Comparison of ENCODE assay signal across 34 cellular contexts in genomic region chr9:76333319-76333880, GRCh38.
"Had no signal": no experiment of that assay in that cellular context is flagged by ENCODE, and none has a peak within 500 bp of the region (broad histone marks: within the 10 kb centered on the region; RNA-seq: fewer than 3 reads in every experiment).

No MANE protein-coding gene starts in this region.

- FAIRE-seq: endometrium, islet of Langerhans had no signal

- DNase-seq: dermis blood vessel endothelial cell; effector memory CD4-positive, alpha-beta T cell; erythroblast; esophagus squamous epithelium; foreskin melanocyte; glutamatergic neuron; heart right ventricle; hippocampal formation; left cardiac atrium; left lung; mesenchymal stem cell; mucosa of descending colon; naive B cell; stimulated activated CD4-positive, alpha-beta T cell treated with anti-CD3 and anti-CD28 coated beads, Interleukin-12 subunit alpha, Interleukin-12 subunit beta, amount 100 ng/mL, for 4 hours; stimulated activated CD4-positive, alpha-beta T cell treated with anti-CD3 and anti-CD28 coated beads, Interleukin-1b, Interleukin-23, amount 100 ng/mL, for 48 hours; stimulated activated CD4-positive, alpha-beta T cell treated with anti-CD3 and anti-CD28 coated beads, Interleukin-4, amount 100 ng/mL, for 1 hour; stimulated activated CD8-positive, alpha-beta memory T cell treated with anti-CD3 and anti-CD28 coated beads, Interleukin-4, amount 100 ng/mL, for 48 hours; stimulated activated naive CD8-positive, alpha-beta T cell treated with anti-CD3 and anti-CD28 coated beads, Interleukin-15, Interleukin-2, amounts not matched to agents 100 U/mL and 50 U/mL, for 24 hours; substantia nigra; upper lobe of left lung; uterus had no signal

- H3K9ac ChIP-seq: neural progenitor cell, parathyroid adenoma had no signal

- H3K4me1 Mint-ChIP-seq: naive B cell had no signal

- H3K27ac Mint-ChIP-seq: mesothelial cell of epicardium; naive B cell; natural killer cell treated with Interleukin-12 subunit alpha and Interleukin-12 subunit beta and Interleukin-15 and Interleukin-18, amount 100 ng/mL, for 72 hours; neural progenitor cell had no signal

- H3K36me3 ChIP-seq: esophagus squamous epithelium, heart right ventricle, left lung, neural progenitor cell, prostate gland, right atrium auricular region, thoracic aorta, tibial nerve, upper lobe of left lung, uterus had no signal

- H3K9me3 Mint-ChIP-seq: natural killer cell treated with Interleukin-12 subunit alpha and Interleukin-12 subunit beta and Interleukin-15 and Interleukin-18, amount 100 ng/mL, for 72 hours; neural progenitor cell had no signal

- H3K9me3 ChIP-seq: esophagus squamous epithelium, left lung, mucosa of descending colon, prostate gland, right atrium auricular region, thoracic aorta, tibial nerve, upper lobe of left lung, uterus had no signal

- H3K4me3 Mint-ChIP-seq: mesothelial cell of epicardium; naive B cell; natural killer cell treated with Interleukin-12 subunit alpha and Interleukin-12 subunit beta and Interleukin-15 and Interleukin-18, amount 100 ng/mL, for 72 hours; neural progenitor cell had no signal

- ATAC-seq: heart right ventricle; left cardiac atrium; left lung; mucosa of descending colon; natural killer cell treated with Interleukin-12 subunit alpha and Interleukin-12 subunit beta and Interleukin-15 and Interleukin-18, amount 100 ng/mL, for 72 hours; sciatic nerve; stimulated activated naive CD8-positive, alpha-beta T cell treated with anti-CD3 and anti-CD28 coated beads, Interleukin-15, Interleukin-2, amounts not matched to agents 100 U/mL and 50 U/mL, for 24 hours had no signal

- H3K27ac ChIP-seq: coronary artery, esophagus squamous epithelium, heart right ventricle, left lung, neural progenitor cell, parathyroid adenoma, prostate gland, right atrium auricular region, thoracic aorta, tibial nerve, upper lobe of left lung, uterus had no signal

- H3K4me3 ChIP-seq: coronary artery, esophagus squamous epithelium, heart right ventricle, left lung, mucosa of descending colon, neural progenitor cell, prostate gland, right atrium auricular region, smooth muscle cell, thoracic aorta, tibial nerve, upper lobe of left lung, uterus had no signal

- H3K4me1 ChIP-seq: esophagus squamous epithelium, heart right ventricle, left lung, neural progenitor cell, parathyroid adenoma, prostate gland, right atrium auricular region, tibial nerve, upper lobe of left lung, uterus had no signal

- H3K36me3 Mint-ChIP-seq: naive B cell; natural killer cell treated with Interleukin-12 subunit alpha and Interleukin-12 subunit beta and Interleukin-15 and Interleukin-18, amount 100 ng/mL, for 72 hours; neural progenitor cell had no signal

- H3K27me3 ChIP-seq: esophagus squamous epithelium, heart right ventricle, left lung, neural progenitor cell, right atrium auricular region, tibial nerve, upper lobe of left lung, uterus had no signal
